In genomic region chr18:12703096-12703567, GRCh38 we compare ENCODE assay signal across 1 cellular context.
TF ChIP-seq lines count a peak whose summit lies in the region.

No MANE protein-coding gene starts in this region.

TF ChIP-seq in HepG2, 621 proteins besides CTCF, POLR2A, EP300 and RAD21 (continued from another document):
- TF ChIP-seq NBN (conservative IDR thresholded peaks at IDR 0.05): no peak
- 0 out of 2 replicates have a peak, but pooled peaks have one; percentile 44 for TF ChIP-seq ZNF354B (CRISPR knock-in tag; IDR thresholded peaks at IDR 0.05)
- 0 out of 2 replicates have a peak, but pooled peaks have one; percentile 15 for TF ChIP-seq MEIS1 (CRISPR knock-in tag; IDR thresholded peaks at IDR 0.05; ENCODE audit: borderline replicate concordance)
- TF ChIP-seq ETV5 (CRISPR knock-in tag; IDR thresholded peaks at IDR 0.05; ENCODE audit: borderline replicate concordance): no peak
- TF ChIP-seq GTF3A (CRISPR knock-in tag; conservative IDR thresholded peaks at IDR 0.05): 0 out of 2 replicates have a peak, but pooled peaks have one; percentile 81
- TF ChIP-seq MNT (IDR thresholded peaks at IDR 0.05): no peak
- peak; percentile 11; the same call in 1 of the 2 replicates for TF ChIP-seq HBP1 (CRISPR knock-in tag; IDR thresholded peaks at IDR 0.05; ENCODE audit: low read depth)
- no peak for TF ChIP-seq CREB1 (IDR thresholded peaks at IDR 0.05)
- TF ChIP-seq CREB1 (CRISPR knock-in tag; IDR thresholded peaks at IDR 0.05): peak; percentile 11
- 0 out of 2 replicates have a peak, but pooled peaks have one; percentile 3 for TF ChIP-seq HNRNPL (IDR thresholded peaks at IDR 0.05; ENCODE audit: low read depth, low read length)
- 0 out of 2 replicates have a peak, but pooled peaks have one; percentile 22 for TF ChIP-seq RARG (CRISPR knock-in tag; IDR thresholded peaks at IDR 0.05; ENCODE audit: low read depth)
- TF ChIP-seq ZNF382 (CRISPR knock-in tag; IDR thresholded peaks at IDR 0.05; ENCODE audit: borderline replicate concordance): no peak
- TF ChIP-seq ZFP41 (CRISPR knock-in tag; IDR thresholded peaks at IDR 0.05; ENCODE audit: borderline replicate concordance): 0 out of 2 replicates have a peak, but pooled peaks have one; percentile 8
- TF ChIP-seq, protein P1, sequence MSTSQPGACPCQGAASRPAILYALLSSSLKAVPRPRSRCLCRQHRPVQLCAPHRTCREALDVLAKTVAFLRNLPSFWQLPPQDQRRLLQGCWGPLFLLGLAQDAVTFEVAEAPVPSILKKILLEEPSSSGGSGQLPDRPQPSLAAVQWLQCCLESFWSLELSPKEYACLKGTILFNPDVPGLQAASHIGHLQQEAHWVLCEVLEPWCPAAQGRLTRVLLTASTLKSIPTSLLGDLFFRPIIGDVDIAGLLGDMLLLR (CRISPR knock-in tag; IDR thresholded peaks at IDR 0.05): no peak
- TF ChIP-seq ZNF138 (CRISPR knock-in tag; IDR thresholded peaks at IDR 0.05; ENCODE audit: low read depth): no peak
- no peak for TF ChIP-seq PRDM4 (CRISPR knock-in tag; IDR thresholded peaks at IDR 0.05; ENCODE audit: borderline replicate concordance)
- TF ChIP-seq PHB2 (IDR thresholded peaks at IDR 0.05; ENCODE audit: partially characterized antibody): no peak
- TF ChIP-seq ZNF713 (CRISPR knock-in tag; IDR thresholded peaks at IDR 0.05): 0 out of 2 replicates have a peak, but pooled peaks have one; percentile 3
- TF ChIP-seq KLF16 (CRISPR knock-in tag; IDR thresholded peaks at IDR 0.05): peak in 1 of 2 experiments; percentile 13; a peak in 1 of 4 replicates
- TF ChIP-seq PHF8 (CRISPR knock-in tag; IDR thresholded peaks at IDR 0.05): peak; percentile 88; the same call in 1 of the 2 replicates
- no peak; the same call in 1 of the 2 replicates for TF ChIP-seq SP140L (CRISPR knock-in tag; IDR thresholded peaks at IDR 0.05; ENCODE audit: borderline replicate concordance)
- TF ChIP-seq GLI4 (CRISPR knock-in tag; IDR thresholded peaks at IDR 0.05; ENCODE audit: borderline replicate concordance): no peak
- TF ChIP-seq HOXA5 (CRISPR knock-in tag; IDR thresholded peaks at IDR 0.05): no peak
- TF ChIP-seq ZNF709 (CRISPR knock-in tag; IDR thresholded peaks at IDR 0.05): 0 out of 2 replicates have a peak, but pooled peaks have one; percentile 3
- TF ChIP-seq ASH2L (IDR thresholded peaks at IDR 0.05; ENCODE audit: insufficient read length, low read depth, low read length): peak; percentile 59
- peak; percentile 95 for TF ChIP-seq KDM5A (IDR thresholded peaks at IDR 0.05; ENCODE audit: borderline replicate concordance, low read length)
- no peak for TF ChIP-seq GATA4 (IDR thresholded peaks at IDR 0.05; ENCODE audit: borderline replicate concordance, low read depth)
- no peak for TF ChIP-seq E2F1 (CRISPR knock-in tag; IDR thresholded peaks at IDR 0.05)
- TF ChIP-seq KDM4B (CRISPR knock-in tag; IDR thresholded peaks at IDR 0.05): no peak
- TF ChIP-seq, protein P2, sequence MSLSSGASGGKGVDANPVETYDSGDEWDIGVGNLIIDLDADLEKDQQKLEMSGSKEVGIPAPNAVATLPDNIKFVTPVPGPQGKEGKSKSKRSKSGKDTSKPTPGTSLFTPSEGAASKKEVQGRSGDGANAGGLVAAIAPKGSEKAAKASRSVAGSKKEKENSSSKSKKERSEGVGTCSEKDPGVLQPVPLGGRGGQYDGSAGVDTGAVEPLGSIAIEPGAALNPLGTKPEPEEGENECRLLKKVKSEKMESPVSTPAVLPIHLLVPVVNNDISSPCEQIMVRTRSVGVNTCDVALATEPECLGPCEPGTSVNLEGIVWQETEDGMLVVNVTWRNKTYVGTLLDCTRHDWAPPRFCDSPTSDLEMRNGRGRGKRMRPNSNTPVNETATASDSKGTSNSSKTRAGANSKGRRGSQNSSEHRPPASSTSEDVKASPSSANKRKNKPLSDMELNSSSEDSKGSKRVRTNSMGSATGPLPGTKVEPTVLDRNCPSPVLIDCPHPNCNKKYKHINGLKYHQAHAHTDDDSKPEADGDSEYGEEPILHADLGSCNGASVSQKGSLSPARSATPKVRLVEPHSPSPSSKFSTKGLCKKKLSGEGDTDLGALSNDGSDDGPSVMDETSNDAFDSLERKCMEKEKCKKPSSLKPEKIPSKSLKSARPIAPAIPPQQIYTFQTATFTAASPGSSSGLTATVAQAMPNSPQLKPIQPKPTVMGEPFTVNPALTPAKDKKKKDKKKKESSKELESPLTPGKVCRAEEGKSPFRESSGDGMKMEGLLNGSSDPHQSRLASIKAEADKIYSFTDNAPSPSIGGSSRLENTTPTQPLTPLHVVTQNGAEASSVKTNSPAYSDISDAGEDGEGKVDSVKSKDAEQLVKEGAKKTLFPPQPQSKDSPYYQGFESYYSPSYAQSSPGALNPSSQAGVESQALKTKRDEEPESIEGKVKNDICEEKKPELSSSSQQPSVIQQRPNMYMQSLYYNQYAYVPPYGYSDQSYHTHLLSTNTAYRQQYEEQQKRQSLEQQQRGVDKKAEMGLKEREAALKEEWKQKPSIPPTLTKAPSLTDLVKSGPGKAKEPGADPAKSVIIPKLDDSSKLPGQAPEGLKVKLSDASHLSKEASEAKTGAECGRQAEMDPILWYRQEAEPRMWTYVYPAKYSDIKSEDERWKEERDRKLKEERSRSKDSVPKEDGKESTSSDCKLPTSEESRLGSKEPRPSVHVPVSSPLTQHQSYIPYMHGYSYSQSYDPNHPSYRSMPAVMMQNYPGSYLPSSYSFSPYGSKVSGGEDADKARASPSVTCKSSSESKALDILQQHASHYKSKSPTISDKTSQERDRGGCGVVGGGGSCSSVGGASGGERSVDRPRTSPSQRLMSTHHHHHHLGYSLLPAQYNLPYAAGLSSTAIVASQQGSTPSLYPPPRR (CRISPR knock-in tag; IDR thresholded peaks at IDR 0.05; ENCODE audit: borderline replicate concordance): peak; percentile 5; the same call in 1 of the 2 replicates
- TF ChIP-seq YY1 (IDR thresholded peaks at IDR 0.05; ENCODE audit: insufficient read depth, insufficient replicate concordance, low read depth, low read length): peak; percentile 60
- 0 out of 2 replicates have a peak, but pooled peaks have one; percentile 9 for TF ChIP-seq MIER3 (CRISPR knock-in tag; IDR thresholded peaks at IDR 0.05; ENCODE audit: borderline replicate concordance)
- TF ChIP-seq, protein P3, sequence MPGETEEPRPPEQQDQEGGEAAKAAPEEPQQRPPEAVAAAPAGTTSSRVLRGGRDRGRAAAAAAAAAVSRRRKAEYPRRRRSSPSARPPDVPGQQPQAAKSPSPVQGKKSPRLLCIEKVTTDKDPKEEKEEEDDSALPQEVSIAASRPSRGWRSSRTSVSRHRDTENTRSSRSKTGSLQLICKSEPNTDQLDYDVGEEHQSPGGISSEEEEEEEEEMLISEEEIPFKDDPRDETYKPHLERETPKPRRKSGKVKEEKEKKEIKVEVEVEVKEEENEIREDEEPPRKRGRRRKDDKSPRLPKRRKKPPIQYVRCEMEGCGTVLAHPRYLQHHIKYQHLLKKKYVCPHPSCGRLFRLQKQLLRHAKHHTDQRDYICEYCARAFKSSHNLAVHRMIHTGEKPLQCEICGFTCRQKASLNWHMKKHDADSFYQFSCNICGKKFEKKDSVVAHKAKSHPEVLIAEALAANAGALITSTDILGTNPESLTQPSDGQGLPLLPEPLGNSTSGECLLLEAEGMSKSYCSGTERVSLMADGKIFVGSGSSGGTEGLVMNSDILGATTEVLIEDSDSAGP (CRISPR knock-in tag; IDR thresholded peaks at IDR 0.05; ENCODE audit: borderline replicate concordance): 0 out of 2 replicates have a peak, but pooled peaks have one; percentile 4
- no peak for TF ChIP-seq ISL2 (CRISPR knock-in tag; IDR thresholded peaks at IDR 0.05)
- TF ChIP-seq, protein P4, sequence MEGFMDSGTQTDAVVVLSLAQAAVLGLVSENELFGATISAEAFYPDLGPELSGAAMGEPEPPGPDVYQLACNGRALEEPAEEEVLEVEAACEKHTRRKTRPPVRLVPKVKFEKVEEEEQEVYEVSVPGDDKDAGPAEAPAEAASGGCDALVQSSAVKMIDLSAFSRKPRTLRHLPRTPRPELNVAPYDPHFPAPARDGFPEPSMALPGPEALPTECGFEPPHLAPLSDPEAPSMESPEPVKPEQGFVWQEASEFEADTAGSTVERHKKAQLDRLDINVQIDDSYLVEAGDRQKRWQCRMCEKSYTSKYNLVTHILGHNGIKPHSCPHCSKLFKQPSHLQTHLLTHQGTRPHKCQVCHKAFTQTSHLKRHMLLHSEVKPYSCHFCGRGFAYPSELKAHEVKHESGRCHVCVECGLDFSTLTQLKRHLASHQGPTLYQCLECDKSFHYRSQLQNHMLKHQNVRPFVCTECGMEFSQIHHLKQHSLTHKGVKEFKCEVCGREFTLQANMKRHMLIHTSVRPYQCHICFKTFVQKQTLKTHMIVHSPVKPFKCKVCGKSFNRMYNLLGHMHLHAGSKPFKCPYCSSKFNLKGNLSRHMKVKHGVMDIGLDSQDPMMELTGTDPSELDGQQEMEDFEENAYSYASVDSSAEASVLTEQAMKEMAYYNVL (CRISPR knock-in tag; IDR thresholded peaks at IDR 0.05; ENCODE audit: borderline replicate concordance): no peak
- TF ChIP-seq ZBTB38 (CRISPR knock-in tag; IDR thresholded peaks at IDR 0.05): 0 out of 2 replicates have a peak, but pooled peaks have one; percentile 3
- TF ChIP-seq SYNCRIP (IDR thresholded peaks at IDR 0.05; ENCODE audit: insufficient read depth, low read depth, low read length): no peak
- TF ChIP-seq, protein P5, sequence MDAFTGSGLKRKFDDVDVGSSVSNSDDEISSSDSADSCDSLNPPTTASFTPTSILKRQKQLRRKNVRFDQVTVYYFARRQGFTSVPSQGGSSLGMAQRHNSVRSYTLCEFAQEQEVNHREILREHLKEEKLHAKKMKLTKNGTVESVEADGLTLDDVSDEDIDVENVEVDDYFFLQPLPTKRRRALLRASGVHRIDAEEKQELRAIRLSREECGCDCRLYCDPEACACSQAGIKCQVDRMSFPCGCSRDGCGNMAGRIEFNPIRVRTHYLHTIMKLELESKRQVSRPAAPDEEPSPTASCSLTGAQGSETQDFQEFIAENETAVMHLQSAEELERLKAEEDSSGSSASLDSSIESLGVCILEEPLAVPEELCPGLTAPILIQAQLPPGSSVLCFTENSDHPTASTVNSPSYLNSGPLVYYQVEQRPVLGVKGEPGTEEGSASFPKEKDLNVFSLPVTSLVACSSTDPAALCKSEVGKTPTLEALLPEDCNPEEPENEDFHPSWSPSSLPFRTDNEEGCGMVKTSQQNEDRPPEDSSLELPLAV (CRISPR knock-in tag; conservative IDR thresholded peaks at IDR 0.05; ENCODE audit: low read depth): no peak
